In genomic region chr7:17319164-17320101, GRCh38 we compare ENCODE assay signal across 23 cellular contexts. TPM values are rescaled to one million over a fixed set of nuclear protein-coding genes. Genes with fewer than 3 reads are reported as not detected.
DNase-seq lines count a peak whose midpoint lies in the region; ATAC-seq and TF ChIP-seq lines count a peak whose summit lies in the region.
"Had no signal": no experiment of that assay in that cellular context is flagged by ENCODE, and none has a peak within 500 bp of the region (broad histone marks: within the 10 kb centered on the region; RNA-seq: fewer than 3 reads in every experiment).

No MANE protein-coding gene starts in this region.

- H4K8ac ChIP-seq in mesenchymal stem cell (ENCODE audit: low read length): no peak overlapping the region

- ATAC-seq in Right ventricle myocardium superior (ENCODE audit: poor library complexity) (peak; percentile 55), right cardiac atrium (no peak), GM18861 (IDR thresholded peaks at IDR 0.05; ENCODE audit: unreplicated experiment) (no peak)

- H3K4me3 Mint-ChIP-seq in chondrocyte (ENCODE audit: unreplicated experiment): no peak overlapping the region
- H3K4me3 Mint-ChIP-seq: activated CD4-positive, alpha-beta T cell treated with anti-CD3 and anti-CD28 coated beads, Interleukin-2, amount 10 ng/mL, durations not matched to agents 24 days and 14 days; activated T-cell treated with anti-CD3 and anti-CD28 coated beads, Interleukin-2, amount 50 U/mL, for 4 hours; B cell; brain; CD8-positive, alpha-beta memory T cell; stimulated activated naive CD8-positive, alpha-beta T cell treated with anti-CD3 and anti-CD28 coated beads, Interleukin-15, Interleukin-2, amounts not matched to agents 100 ng/mL and 50 ng/mL, for 24 hours had no signal

- H3K4me1 Mint-ChIP-seq in chondrocyte (ENCODE audit: low read depth): peaks cover 72% of the 10 kb centered on the region

- H3K27me3 Mint-ChIP-seq in chondrocyte (ENCODE audit: low read depth): no peaks in the 10 kb centered on the region
- H3K27me3 Mint-ChIP-seq: activated CD4-positive, alpha-beta T cell treated with anti-CD3 and anti-CD28 coated beads, Interleukin-2, amount 10 ng/mL, durations not matched to agents 24 days and 14 days; B cell; brain; CD8-positive, alpha-beta memory T cell; stimulated activated naive CD8-positive, alpha-beta T cell treated with anti-CD3 and anti-CD28 coated beads, Interleukin-15, Interleukin-2, amounts not matched to agents 100 ng/mL and 50 ng/mL, for 24 hours had no signal

- no peaks in the 10 kb centered on the region for H3K4me1 ChIP-seq in right cardiac atrium (ENCODE audit: control insufficient read depth, insufficient read depth, low read length)
- no peaks in the 10 kb centered on the region for H3K4me1 ChIP-seq in mesenchymal stem cell (ENCODE audit: control insufficient read depth, insufficient read depth, low read depth, low read length)
- H3K4me1 ChIP-seq in sigmoid colon: peaks cover 0 to 38% (median 24%) of the 10 kb centered on the region in 4 donors

- H3K36me3 Mint-ChIP-seq in chondrocyte (ENCODE audit: low read depth): peaks cover 18% of the 10 kb centered on the region
- H3K36me3 Mint-ChIP-seq: brain had no signal

- H2AFZ ChIP-seq in mesenchymal stem cell (ENCODE audit: low read depth, low read length): no peak overlapping the region

- H2BK120ac ChIP-seq in mesenchymal stem cell (ENCODE audit: low read depth, low read length): no peak overlapping the region

- no peak overlapping the region for H3K23ac ChIP-seq in mesenchymal stem cell (ENCODE audit: low read length in 2 of 2)

- H2BK15ac ChIP-seq in mesenchymal stem cell (ENCODE audit: low read depth, poor library complexity, severe bottlenecking): no peak overlapping the region

- no peaks in the 10 kb centered on the region for H3K9me3 Mint-ChIP-seq in chondrocyte (ENCODE audit: low read depth)
- H3K9me3 Mint-ChIP-seq: activated CD4-positive, alpha-beta T cell treated with anti-CD3 and anti-CD28 coated beads, Interleukin-2, amount 10 ng/mL, durations not matched to agents 24 days and 14 days; activated T-cell treated with anti-CD3 and anti-CD28 coated beads, Interleukin-2, amount 50 U/mL, for 4 hours; brain; CD8-positive, alpha-beta memory T cell; stimulated activated naive CD8-positive, alpha-beta T cell treated with anti-CD3 and anti-CD28 coated beads, Interleukin-15, Interleukin-2, amounts not matched to agents 100 ng/mL and 50 ng/mL, for 24 hours had no signal

- no peak overlapping the region for H2AK5ac ChIP-seq in mesenchymal stem cell (ENCODE audit: low read length, severe bottlenecking)

- no peak overlapping the region for H3K4me3 ChIP-seq in right cardiac atrium (ENCODE audit: low read length)
- H3K4me3 ChIP-seq in mesenchymal stem cell (ENCODE audit: insufficient read depth in 1 of 2, low read depth in 1 of 2, low read length in 2 of 2): no peak overlapping the region
- H3K4me3 ChIP-seq in sigmoid colon: no peak overlapping the region
- H3K4me3 ChIP-seq: thyroid gland had no signal

- no peaks in the 10 kb centered on the region for H3K79me1 ChIP-seq in mesenchymal stem cell (replicated peaks; ENCODE audit: low read length, poor library complexity, severe bottlenecking)

- H3K36me3 ChIP-seq in mesenchymal stem cell (ENCODE audit: control insufficient read depth in 1 of 2, insufficient read depth in 2 of 2, low read depth in 1 of 2, low read length in 2 of 2): peaks cover 3 to 20% of the 10 kb centered on the region in 2 experiments
- peaks cover 0 to 15% (median 0%) of the 10 kb centered on the region in 4 donors for H3K36me3 ChIP-seq in sigmoid colon

- H3K27ac ChIP-seq in right cardiac atrium (ENCODE audit: low read length) (no peak overlapping the region), mesenchymal stem cell (ENCODE audit: low read length, poor library complexity, severe bottlenecking) (peak overlapping the region; percentile 47), sigmoid colon (no peak overlapping the region)

- H3K14ac ChIP-seq in mesenchymal stem cell (ENCODE audit: low read length in 2 of 2): no peak overlapping the region

- H4K91ac ChIP-seq in mesenchymal stem cell (ENCODE audit: low read length): no peak overlapping the region

- no peak for TF ChIP-seq POLR2A in sigmoid colon (IDR thresholded peaks at IDR 0.05)

- H2BK5ac ChIP-seq in mesenchymal stem cell (ENCODE audit: low read depth, low read length, poor library complexity, severe bottlenecking): no peak overlapping the region

- no peak overlapping the region for H3K4me2 ChIP-seq in mesenchymal stem cell (ENCODE audit: low read length, poor library complexity, severe bottlenecking)
- H3K4me2 ChIP-seq: SK-N-SH had no signal

- intact Hi-C loops in Right ventricle myocardium superior (cut with DNase I) (no loop called here), right cardiac atrium (cut with DNase I) (loop anchor here in 1 of 4 donors (10.0 kb wide), 1 partner anchor 205 kb away; no protein-coding TSS in a partner anchor), sigmoid colon (cut with DNase I) (no loop called here)

- TF ChIP-seq CTCF in chondrocyte (IDR thresholded peaks at IDR 0.05) (no peak), sigmoid colon (IDR thresholded peaks at IDR 0.05) (no peak)

- no peaks in the 10 kb centered on the region for H3K27me3 ChIP-seq in right cardiac atrium (ENCODE audit: control insufficient read depth, insufficient read depth)
- no peaks in the 10 kb centered on the region for H3K27me3 ChIP-seq in mesenchymal stem cell (ENCODE audit: control insufficient read depth in 1 of 2, insufficient read depth in 1 of 2, low read length in 2 of 2)
- H3K27me3 ChIP-seq in sigmoid colon: no peaks in the 10 kb centered on the region
- H3K27me3 ChIP-seq: thyroid gland had no signal

- H3K18ac ChIP-seq in mesenchymal stem cell (ENCODE audit: low read depth in 1 of 2, low read length in 2 of 2): no peak overlapping the region

- WGBS in right cardiac atrium: 89% methylated on average over 4 of the region's 4 CpGs
- 96% methylated on average over 3 of the region's 4 CpGs for WGBS in mesenchymal stem cell
- WGBS in sigmoid colon, 2 donors: 92 to 93% methylated on average over 4 of the region's 4 CpGs

- H3K4ac ChIP-seq in mesenchymal stem cell (ENCODE audit: low read depth in 1 of 2, low read length in 2 of 2): no peak overlapping the region

- no peak overlapping the region for H2BK12ac ChIP-seq in mesenchymal stem cell (ENCODE audit: low read length in 2 of 2)

- no peak for TF ChIP-seq EP300 in sigmoid colon (IDR thresholded peaks at IDR 0.05)

- H3K9me3 ChIP-seq in right cardiac atrium (ENCODE audit: control insufficient read depth, low read length) (no peaks in the 10 kb centered on the region), mesenchymal stem cell (ENCODE audit: control insufficient read depth, low read length) (no peaks in the 10 kb centered on the region), sigmoid colon (no peaks in the 10 kb centered on the region)
- H3K9me3 ChIP-seq: SK-N-SH, thyroid gland had no signal

- peak overlapping the region; percentile 85 for H3K27ac Mint-ChIP-seq in chondrocyte (ENCODE audit: unreplicated experiment)
- H3K27ac Mint-ChIP-seq: activated CD4-positive, alpha-beta T cell treated with anti-CD3 and anti-CD28 coated beads, Interleukin-2, amount 10 ng/mL, durations not matched to agents 24 days and 14 days; B cell; brain; stimulated activated naive CD8-positive, alpha-beta T cell treated with anti-CD3 and anti-CD28 coated beads, Interleukin-15, Interleukin-2, amounts not matched to agents 100 ng/mL and 50 ng/mL, for 24 hours had no signal

- H3K9ac ChIP-seq in mesenchymal stem cell (ENCODE audit: low read length): no peak overlapping the region
- H3K9ac ChIP-seq: SK-N-SH had no signal

- no peak for DNase-seq in Right ventricle myocardium superior
- DNase-seq in right cardiac atrium: no peak
- DNase-seq in chondrocyte (ENCODE audit: low spot score): no peak
- DNase-seq in mesenchymal stem cell: no peak
- no peak for DNase-seq in sigmoid colon
- DNase-seq in activated gamma-delta T cell (lab: John Stamatoyannopoulos, UW): no peak
- no peak for DNase-seq in MV-4-11 (lab: John Stamatoyannopoulos, UW)
- DNase-seq: activated CD4-positive, alpha-beta T cell treated with anti-CD3 and anti-CD28 coated beads, Interleukin-2, amount 10 ng/mL, durations not matched to agents 24 days and 14 days; activated naive CD4-positive, alpha-beta T cell; activated T-cell treated with anti-CD3 and anti-CD28 coated beads, Interleukin-2, amount 50 U/mL, for 4 hours; CD8-positive, alpha-beta memory T cell; NCI-H1048; NCI-H1694; NCI-H446 treated with DMSO at 0.1 percent for 48 hours; NCI-H82; RPMI8226; SK-N-SH; T-helper 2 cell; thyroid gland had no signal

RNA-seq across cellular contexts. Expression of gene AHR, which starts 21.0 kb away (rescaled TPM):
- 27.4 TPM for total RNA-seq in Right ventricle myocardium superior
- 10 to 100 TPM; 17.4 to 30.3 (median 27.3) TPM for total RNA-seq in right cardiac atrium
- polyA plus RNA-seq in right cardiac atrium: 7.6 TPM
- 123 to 145 TPM (median 143 TPM) in 3 replicates for total RNA-seq in chondrocyte
- 143 TPM for polyA plus RNA-seq in mesenchymal stem cell (2013, experiment 1 of 2)
- polyA plus RNA-seq in mesenchymal stem cell (2013, experiment 2 of 2): 140 TPM
- total RNA-seq in sigmoid colon: 10 to 100 TPM; 41.8 to 76.0 (median 49.8) TPM
- 10 to 100 TPM in 1 of 3 donors, 1 to 10 TPM in 2; 9.0 to 13.2 (median 9.2) TPM for polyA plus RNA-seq in sigmoid colon
- polyA plus RNA-seq: SK-N-SH had no signal
